ENCODE assay signal across 1 cellular context in the genomic region with DNA sequence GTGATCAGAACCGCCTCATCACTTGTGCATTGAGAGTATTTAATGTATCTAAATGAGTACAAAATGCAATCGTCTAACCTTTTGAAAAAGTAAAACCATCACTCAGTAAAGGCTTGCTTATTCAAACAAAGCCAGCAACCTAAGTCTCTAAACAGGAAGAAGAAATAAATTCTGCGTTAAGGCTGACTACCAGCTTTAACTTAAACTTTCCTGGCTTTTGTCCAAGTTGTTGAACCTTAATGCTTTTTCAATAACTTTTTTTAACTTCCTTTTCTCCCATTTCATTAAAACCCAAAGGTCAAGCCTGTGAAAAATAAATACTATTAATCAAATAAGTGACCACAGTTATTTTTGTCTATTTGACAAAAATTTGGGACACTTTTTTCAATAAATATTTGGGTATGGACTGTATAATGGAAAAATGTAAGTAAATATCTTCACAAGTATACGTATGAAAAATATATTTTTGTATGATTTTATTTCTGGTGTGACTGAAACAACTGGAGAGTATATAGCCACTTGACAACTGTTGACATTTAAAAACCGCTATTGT.
TF ChIP-seq lines count a peak whose summit lies in the region.

No MANE protein-coding gene starts in this region.

TF ChIP-seq in K562, 482 proteins besides CTCF, POLR2A, EP300 and RAD21:
- peak; percentile 75 for TF ChIP-seq C11orf30 (IDR thresholded peaks at IDR 0.05; ENCODE audit: low read depth)
- no peak for TF ChIP-seq TOE1 (IDR thresholded peaks at IDR 0.05; ENCODE audit: borderline replicate concordance)
- no peak for TF ChIP-seq TOE1 (CRISPR knock-in tag; IDR thresholded peaks at IDR 0.05; ENCODE audit: borderline replicate concordance, low read depth)
- TF ChIP-seq, protein P1, sequence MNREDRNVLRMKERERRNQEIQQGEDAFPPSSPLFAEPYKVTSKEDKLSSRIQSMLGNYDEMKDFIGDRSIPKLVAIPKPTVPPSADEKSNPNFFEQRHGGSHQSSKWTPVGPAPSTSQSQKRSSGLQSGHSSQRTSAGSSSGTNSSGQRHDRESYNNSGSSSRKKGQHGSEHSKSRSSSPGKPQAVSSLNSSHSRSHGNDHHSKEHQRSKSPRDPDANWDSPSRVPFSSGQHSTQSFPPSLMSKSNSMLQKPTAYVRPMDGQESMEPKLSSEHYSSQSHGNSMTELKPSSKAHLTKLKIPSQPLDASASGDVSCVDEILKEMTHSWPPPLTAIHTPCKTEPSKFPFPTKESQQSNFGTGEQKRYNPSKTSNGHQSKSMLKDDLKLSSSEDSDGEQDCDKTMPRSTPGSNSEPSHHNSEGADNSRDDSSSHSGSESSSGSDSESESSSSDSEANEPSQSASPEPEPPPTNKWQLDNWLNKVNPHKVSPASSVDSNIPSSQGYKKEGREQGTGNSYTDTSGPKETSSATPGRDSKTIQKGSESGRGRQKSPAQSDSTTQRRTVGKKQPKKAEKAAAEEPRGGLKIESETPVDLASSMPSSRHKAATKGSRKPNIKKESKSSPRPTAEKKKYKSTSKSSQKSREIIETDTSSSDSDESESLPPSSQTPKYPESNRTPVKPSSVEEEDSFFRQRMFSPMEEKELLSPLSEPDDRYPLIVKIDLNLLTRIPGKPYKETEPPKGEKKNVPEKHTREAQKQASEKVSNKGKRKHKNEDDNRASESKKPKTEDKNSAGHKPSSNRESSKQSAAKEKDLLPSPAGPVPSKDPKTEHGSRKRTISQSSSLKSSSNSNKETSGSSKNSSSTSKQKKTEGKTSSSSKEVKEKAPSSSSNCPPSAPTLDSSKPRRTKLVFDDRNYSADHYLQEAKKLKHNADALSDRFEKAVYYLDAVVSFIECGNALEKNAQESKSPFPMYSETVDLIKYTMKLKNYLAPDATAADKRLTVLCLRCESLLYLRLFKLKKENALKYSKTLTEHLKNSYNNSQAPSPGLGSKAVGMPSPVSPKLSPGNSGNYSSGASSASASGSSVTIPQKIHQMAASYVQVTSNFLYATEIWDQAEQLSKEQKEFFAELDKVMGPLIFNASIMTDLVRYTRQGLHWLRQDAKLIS (CRISPR knock-in tag; IDR thresholded peaks at IDR 0.05), result no peak
- TF ChIP-seq PHF8 (IDR thresholded peaks at IDR 0.05; ENCODE audit: borderline replicate concordance, low read length), result no peak
- peak; percentile 26; the same call in 1 of the 2 replicates for TF ChIP-seq MAFF (IDR thresholded peaks at IDR 0.05; ENCODE audit: low read length)
- TF ChIP-seq CREM (IDR thresholded peaks at IDR 0.05; ENCODE audit: low read depth), result no peak
- TF ChIP-seq, protein P2, sequence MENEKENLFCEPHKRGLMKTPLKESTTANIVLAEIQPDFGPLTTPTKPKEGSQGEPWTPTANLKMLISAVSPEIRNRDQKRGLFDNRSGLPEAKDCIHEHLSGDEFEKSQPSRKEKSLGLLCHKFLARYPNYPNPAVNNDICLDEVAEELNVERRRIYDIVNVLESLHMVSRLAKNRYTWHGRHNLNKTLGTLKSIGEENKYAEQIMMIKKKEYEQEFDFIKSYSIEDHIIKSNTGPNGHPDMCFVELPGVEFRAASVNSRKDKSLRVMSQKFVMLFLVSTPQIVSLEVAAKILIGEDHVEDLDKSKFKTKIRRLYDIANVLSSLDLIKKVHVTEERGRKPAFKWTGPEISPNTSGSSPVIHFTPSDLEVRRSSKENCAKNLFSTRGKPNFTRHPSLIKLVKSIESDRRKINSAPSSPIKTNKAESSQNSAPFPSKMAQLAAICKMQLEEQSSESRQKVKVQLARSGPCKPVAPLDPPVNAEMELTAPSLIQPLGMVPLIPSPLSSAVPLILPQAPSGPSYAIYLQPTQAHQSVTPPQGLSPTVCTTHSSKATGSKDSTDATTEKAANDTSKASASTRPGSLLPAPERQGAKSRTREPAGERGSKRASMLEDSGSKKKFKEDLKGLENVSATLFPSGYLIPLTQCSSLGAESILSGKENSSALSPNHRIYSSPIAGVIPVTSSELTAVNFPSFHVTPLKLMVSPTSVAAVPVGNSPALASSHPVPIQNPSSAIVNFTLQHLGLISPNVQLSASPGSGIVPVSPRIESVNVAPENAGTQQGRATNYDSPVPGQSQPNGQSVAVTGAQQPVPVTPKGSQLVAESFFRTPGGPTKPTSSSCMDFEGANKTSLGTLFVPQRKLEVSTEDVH (IDR thresholded peaks at IDR 0.05; ENCODE audit: low read depth, partially characterized antibody), result no peak
- peak; percentile 85 for TF ChIP-seq ZNF316 (IDR thresholded peaks at IDR 0.05)
- no peak for TF ChIP-seq FOXM1 (IDR thresholded peaks at IDR 0.05; ENCODE audit: low read depth)
- TF ChIP-seq FOXM1 (CRISPR knock-in tag; IDR thresholded peaks at IDR 0.05; ENCODE audit: low read depth), result no peak
- no peak for TF ChIP-seq HSF4 (CRISPR knock-in tag; IDR thresholded peaks at IDR 0.05; ENCODE audit: borderline replicate concordance)
- TF ChIP-seq NFIC (IDR thresholded peaks at IDR 0.05), result peak; percentile 64
- TF ChIP-seq, protein P3, sequence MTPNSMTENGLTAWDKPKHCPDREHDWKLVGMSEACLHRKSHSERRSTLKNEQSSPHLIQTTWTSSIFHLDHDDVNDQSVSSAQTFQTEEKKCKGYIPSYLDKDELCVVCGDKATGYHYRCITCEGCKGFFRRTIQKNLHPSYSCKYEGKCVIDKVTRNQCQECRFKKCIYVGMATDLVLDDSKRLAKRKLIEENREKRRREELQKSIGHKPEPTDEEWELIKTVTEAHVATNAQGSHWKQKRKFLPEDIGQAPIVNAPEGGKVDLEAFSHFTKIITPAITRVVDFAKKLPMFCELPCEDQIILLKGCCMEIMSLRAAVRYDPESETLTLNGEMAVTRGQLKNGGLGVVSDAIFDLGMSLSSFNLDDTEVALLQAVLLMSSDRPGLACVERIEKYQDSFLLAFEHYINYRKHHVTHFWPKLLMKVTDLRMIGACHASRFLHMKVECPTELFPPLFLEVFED (CRISPR knock-in tag; conservative IDR thresholded peaks at IDR 0.05), result no peak
